8 cellular contexts compared by ENCODE assay signal in the genomic region with DNA sequence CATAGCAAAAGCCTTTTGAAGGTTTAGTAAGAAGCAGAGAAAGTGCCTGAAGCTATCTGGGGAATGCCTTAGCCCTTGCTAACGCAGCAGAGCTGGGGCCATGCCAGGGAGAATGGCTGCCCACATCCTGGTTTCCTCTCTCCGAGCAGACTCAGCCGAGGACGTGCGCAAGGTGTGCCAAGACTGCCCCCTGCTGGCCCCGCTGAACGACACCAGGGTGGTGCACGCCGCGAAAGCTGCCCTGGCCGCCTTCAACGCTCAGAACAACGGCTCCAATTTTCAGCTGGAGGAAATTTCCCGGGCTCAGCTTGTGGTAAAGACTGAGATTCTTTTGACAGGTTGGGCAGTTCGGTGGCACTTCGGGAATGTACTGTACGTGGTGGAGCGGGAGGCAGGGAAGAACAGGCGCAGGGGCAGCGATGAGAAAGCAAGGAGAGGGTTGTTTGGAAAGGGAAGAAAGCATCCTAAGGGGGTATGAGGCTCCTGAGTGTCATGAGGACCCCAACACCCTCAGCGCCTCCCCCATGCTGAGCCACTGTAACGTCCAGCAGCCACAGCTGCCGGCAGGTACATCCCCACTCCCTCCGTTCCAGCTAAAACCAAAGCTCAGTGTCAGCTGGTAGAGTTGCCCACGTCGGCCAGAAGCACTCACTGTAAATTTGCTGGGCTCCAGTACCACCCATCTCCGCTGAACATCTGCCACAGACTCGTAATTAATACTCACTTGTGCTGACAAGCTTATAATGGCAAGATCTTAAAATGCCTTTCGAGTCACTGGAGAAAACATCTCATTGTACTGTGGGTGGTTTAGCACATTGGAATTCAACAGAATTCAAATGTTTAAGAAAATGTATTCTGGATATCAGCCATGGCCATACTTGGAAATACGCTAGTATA. TPM values are rescaled to one million over a fixed set of nuclear protein-coding genes. Genes with fewer than 3 reads are reported as not detected.
DNase-seq lines count a peak whose midpoint lies in the region; ATAC-seq and TF ChIP-seq lines count a peak whose summit lies in the region.

No MANE protein-coding gene starts in this region.

- peak; percentile 92 for ATAC-seq in HG02642 (IDR thresholded peaks at IDR 0.05; ENCODE audit: poor library complexity, unreplicated experiment)

- H3K4me3 ChIP-seq in GM12865 (ENCODE audit: low read depth, low read length), result no peak overlapping the region

- H3K27ac Mint-ChIP-seq in activated naive CD4-positive, alpha-beta T cell treated with anti-CD3 and anti-CD28 coated beads, Interleukin-2, amount 50 U/mL, for 24 hours, result peak overlapping the region; percentile 69

- H3K4me3 Mint-ChIP-seq in activated naive CD4-positive, alpha-beta T cell treated with anti-CD3 and anti-CD28 coated beads, Interleukin-2, amount 50 U/mL, for 24 hours, result peak overlapping the region; percentile 68

- peak; percentile 94 for TF ChIP-seq CTCF in GM12865 (IDR thresholded peaks at IDR 0.05; ENCODE audit: insufficient read depth, low read depth, low read length, missing control alignments)

- DNase-seq in GM12865 (ENCODE audit: low read depth) (peak; percentile 93), NCI-H1048 (lab: John Stamatoyannopoulos, UW) (peak; percentile 70), SKM-1 (lab: John Stamatoyannopoulos, UW; ENCODE audit: unreplicated experiment) (peak; percentile 75), head of caudate nucleus (peak; percentile 72 to 93 (median 88)), posterior vena cava (ENCODE audit: low spot score) (peak; percentile 97), ureter (ENCODE audit: low spot score) (peak; percentile 88)

- H3K9me3 Mint-ChIP-seq in activated naive CD4-positive, alpha-beta T cell treated with anti-CD3 and anti-CD28 coated beads, Interleukin-2, amount 50 U/mL, for 24 hours, result no peaks in the 10 kb centered on the region

- intact Hi-C loops in head of caudate nucleus (cut with DNase I) (loop anchor here (5.0 kb wide), 1 partner anchor 210 kb away; no protein-coding TSS in a partner anchor), posterior vena cava (cut with DNase I) (loop anchor here (5.0 to 10.0 kb wide), 2 partner anchors 200 to 208 kb away; no protein-coding TSS in a partner anchor)

- H3K27me3 Mint-ChIP-seq in activated naive CD4-positive, alpha-beta T cell treated with anti-CD3 and anti-CD28 coated beads, Interleukin-2, amount 50 U/mL, for 24 hours, result peaks cover 12% of the 10 kb centered on the region

- no peaks in the 10 kb centered on the region for H3K36me3 Mint-ChIP-seq in activated naive CD4-positive, alpha-beta T cell treated with anti-CD3 and anti-CD28 coated beads, Interleukin-2, amount 50 U/mL, for 24 hours

- H3K4me1 Mint-ChIP-seq in activated naive CD4-positive, alpha-beta T cell treated with anti-CD3 and anti-CD28 coated beads, Interleukin-2, amount 50 U/mL, for 24 hours, result peaks cover 28% of the 10 kb centered on the region

RNA-seq across cellular contexts. Expression of a gene that starts 4.4 kb away (rescaled TPM):
- total RNA-seq in posterior vena cava, result not detected
- total RNA-seq in ureter, result not detected

RNA-seq across cellular contexts. Expression of a gene that starts 22.9 kb away (rescaled TPM):
- total RNA-seq in posterior vena cava (under 1 TPM; 0.79 to 0.90 TPM), ureter (not detected)

RNA-seq across cellular contexts. Expression of a gene that starts 46.8 kb away (rescaled TPM):
- total RNA-seq in posterior vena cava, result 10 to 100 TPM; 37.0 to 39.5 TPM
- 30.0 TPM for total RNA-seq in ureter

RNA-seq across cellular contexts. Expression of a gene that starts 48.5 kb away (rescaled TPM):
- not detected for total RNA-seq in posterior vena cava
- not detected for total RNA-seq in ureter

RNA-seq across cellular contexts. Expression of a gene that starts 50.1 kb away (rescaled TPM):
- total RNA-seq in posterior vena cava (1 to 10 TPM; 6.6 to 9.2 TPM), ureter (12.0 TPM)
